ENCODE assay signal across 8 cellular contexts in the genomic region with DNA sequence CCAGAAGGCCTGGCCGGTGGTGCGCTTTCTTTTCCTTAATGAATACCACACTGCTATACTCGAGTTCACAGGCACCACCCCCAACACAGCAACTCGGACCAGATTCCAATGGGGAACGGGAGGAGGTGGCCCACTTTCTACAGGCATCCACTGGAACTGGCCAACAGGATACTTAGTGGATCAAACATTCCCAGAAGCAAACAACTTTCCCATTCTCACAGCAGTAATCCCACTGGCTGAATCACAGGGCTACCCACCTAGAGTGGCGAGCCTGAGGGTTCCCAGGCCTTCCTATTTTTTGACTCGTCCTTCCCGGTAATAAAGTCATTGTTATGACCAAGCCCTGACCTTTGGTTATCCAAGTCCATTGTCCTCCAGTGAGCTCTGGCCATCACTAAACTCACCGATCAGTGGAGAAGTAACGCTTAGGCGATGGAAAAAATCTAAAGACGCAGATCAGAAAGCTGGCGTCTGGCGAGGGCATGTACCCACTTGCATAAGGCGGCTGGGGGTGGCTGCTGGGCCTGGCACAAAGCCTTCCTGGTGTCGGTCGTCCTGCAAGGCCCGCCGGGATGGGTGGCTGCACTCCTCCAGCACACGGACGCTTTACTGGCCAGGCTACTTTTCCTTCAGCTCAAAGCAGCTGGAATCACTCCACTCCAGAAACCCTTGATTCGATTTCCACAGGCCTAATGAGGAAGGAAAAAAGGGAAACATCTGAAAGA. TPM values are rescaled to one million over a fixed set of nuclear protein-coding genes. Genes with fewer than 3 reads are reported as not detected.
DNase-seq lines count a peak whose midpoint lies in the region; ATAC-seq, FAIRE-seq and TF ChIP-seq lines count a peak whose summit lies in the region.

No MANE protein-coding gene starts in this region.

- H3K4me1 Mint-ChIP-seq in CD4-positive, CD25-positive, alpha-beta regulatory T cell, result peaks cover 23 to 58% (median 33%) of the 10 kb centered on the region in 4 donors
- H3K4me1 Mint-ChIP-seq in naive B cell, result peaks cover 5 to 15% (median 10%) of the 10 kb centered on the region in 3 donors

- peak; percentile 71 for FAIRE-seq in endothelial cell of umbilical vein (lab: Jason Lieb, UNC)

- no peaks in the 10 kb centered on the region for H3K9me1 ChIP-seq in endothelial cell of umbilical vein (replicated peaks; ENCODE audit: control insufficient read depth, extremely low read depth, insufficient read depth, low read length)

- no peaks in the 10 kb centered on the region for H3K9me3 Mint-ChIP-seq in CD4-positive, CD25-positive, alpha-beta regulatory T cell
- H3K9me3 Mint-ChIP-seq in naive B cell, result no peaks in the 10 kb centered on the region

- no peak for TF ChIP-seq POLR2A in endothelial cell of umbilical vein (IDR thresholded peaks at IDR 0.05; ENCODE audit: low read depth, low read length)

- H3K9ac ChIP-seq in endothelial cell of umbilical vein (replicated peaks; ENCODE audit: extremely low read depth, insufficient read depth, low read length), result peak overlapping the region; percentile 98

- TF ChIP-seq CTCF in Panc1 (IDR thresholded peaks at IDR 0.05) (no peak), endothelial cell of umbilical vein (IDR thresholded peaks at IDR 0.05; ENCODE audit: extremely low read depth in 1 of 2, insufficient read depth in 1 of 2, low read depth in 1 of 2, low read length in 2 of 2) (no peak)

- no peaks in the 10 kb centered on the region for H3K27me3 ChIP-seq in CD4-positive, CD25-positive, alpha-beta regulatory T cell (ENCODE audit: control insufficient read depth, insufficient read depth, low read length)
- H3K27me3 ChIP-seq in Panc1 (ENCODE audit: control insufficient read depth, insufficient read depth, low read length), result no peaks in the 10 kb centered on the region
- H3K27me3 ChIP-seq in endothelial cell of umbilical vein (ENCODE audit: control insufficient read depth in 2 of 2, insufficient read depth in 2 of 2, low read length in 2 of 2), result no peaks in the 10 kb centered on the region

- peak overlapping the region; percentile 90 to 96 (median 93) for H3K4me3 Mint-ChIP-seq in CD4-positive, CD25-positive, alpha-beta regulatory T cell
- peak overlapping the region; percentile 85 to 94 (median 90) for H3K4me3 Mint-ChIP-seq in naive B cell

- DNase-seq in CD4-positive, CD25-positive, alpha-beta regulatory T cell, result no peak
- no peak for DNase-seq in Panc1 (ENCODE audit: low read depth, low spot score)
- peak; percentile 80 for DNase-seq in endothelial cell of umbilical vein (ENCODE audit: low read depth, low spot score)
- no peak for DNase-seq in naive B cell
- DNase-seq in hippocampal formation (lab: John Stamatoyannopoulos, UW), result no peak
- no peak for DNase-seq in germinal center (ENCODE audit: low spot score)

- no peaks in the 10 kb centered on the region for H3K27me3 Mint-ChIP-seq in CD4-positive, CD25-positive, alpha-beta regulatory T cell
- no peaks in the 10 kb centered on the region for H3K27me3 Mint-ChIP-seq in naive B cell

- no peak for ATAC-seq in CD4-positive, CD25-positive, alpha-beta regulatory T cell (ENCODE audit: low read depth in 2 of 2)
- ATAC-seq in Panc1 (no peak), naive B cell (ENCODE audit: low read depth in 2 of 2) (no peak), HG03135 (IDR thresholded peaks at IDR 0.05; ENCODE audit: unreplicated experiment) (no peak), GM18868 (IDR thresholded peaks at IDR 0.05; ENCODE audit: unreplicated experiment) (no peak)

- intact Hi-C loops in Panc1 (cut with micrococcal nuclease; ENCODE audit: unreplicated experiment) (no loop called here), endothelial cell of umbilical vein (cut with micrococcal nuclease) (loop anchor here (2.0 kb wide), 1 partner anchor 73 kb away; the partner anchor contains the start of gene ARL6IP5)

- dilution Hi-C loops in endothelial cell of umbilical vein (cut with MboI; ENCODE audit: extremely low pct_ligation_motif_present, low sequenced_read_pairs), result no loop called here

- CTCF ChIA-PET in Panc1 (lab: Charles Lee) (no interaction called here), endothelial cell of umbilical vein (lab: Charles Lee) (interaction anchor here (1.9 to 2.7 kb wide), 2 partner anchors 10 to 19 kb away, joined by 5 to 14 read pairs; no protein-coding TSS in a partner anchor)

- peak overlapping the region; percentile 79 for H3K27ac ChIP-seq in CD4-positive, CD25-positive, alpha-beta regulatory T cell (ENCODE audit: insufficient read depth, low read length, poor library complexity, severe bottlenecking)
- peak overlapping the region; percentile 86 for H3K27ac ChIP-seq in Panc1 (ENCODE audit: low read length)
- peak overlapping the region; percentile 97 for H3K27ac ChIP-seq in endothelial cell of umbilical vein (ENCODE audit: insufficient read depth, low read depth, low read length)

- no TSS peak for BruUV-seq in Panc1 (replicated peaks; lab: Mats Ljungman, UMichigan)
- BruUV-seq in endothelial cell of umbilical vein (replicated peaks; lab: Mats Ljungman, UMichigan), result TSS peak; percentile 28

- peaks cover 3% of the 10 kb centered on the region for H3K36me3 Mint-ChIP-seq in CD4-positive, CD25-positive, alpha-beta regulatory T cell
- no peaks in the 10 kb centered on the region for H3K36me3 Mint-ChIP-seq in naive B cell

- no peaks in the 10 kb centered on the region for H4K20me1 ChIP-seq in endothelial cell of umbilical vein (replicated peaks; ENCODE audit: control insufficient read depth, extremely low read depth, insufficient read depth, low read length)

- peak overlapping the region; percentile 92 for H3K4me2 ChIP-seq in endothelial cell of umbilical vein (ENCODE audit: insufficient read depth, low read length)

- H2AFZ ChIP-seq in endothelial cell of umbilical vein (ENCODE audit: low read depth, low read length), result peak overlapping the region; percentile 14

- H3K4me3 ChIP-seq in CD4-positive, CD25-positive, alpha-beta regulatory T cell (ENCODE audit: low read depth, low read length), result peak overlapping the region; percentile 73
- H3K4me3 ChIP-seq in Panc1 (ENCODE audit: low read depth in 2 of 2, low read length in 2 of 2), result peak overlapping the region; percentile 64 to 65
- peak overlapping the region; percentile 56 to 80 (median 76) for H3K4me3 ChIP-seq in endothelial cell of umbilical vein (replicated peaks in 1 of 3; ENCODE audit: insufficient read depth in 1 of 3, low read depth in 1 of 3, low read length in 3 of 3)

- POLR2A ChIA-PET in Panc1 (lab: Charles Lee), result no interaction called here
- POLR2A ChIA-PET in endothelial cell of umbilical vein (lab: Charles Lee), result interaction anchor here (0.5 to 1.9 kb wide), 2 partner anchors 20 to 85 kb away, joined by 3 to 8 read pairs; no protein-coding TSS in a partner anchor

- peaks cover 12% of the 10 kb centered on the region for H3K79me2 ChIP-seq in endothelial cell of umbilical vein (ENCODE audit: control insufficient read depth, insufficient read depth, low read length)

- in situ Hi-C loops in Panc1 (cut with HindIII; ENCODE audit: low pct_unique_long_range_greater_than_20kb, low sequenced_read_pairs), result no loop called here

- peak overlapping the region; percentile 79 to 89 (median 85) for H3K27ac Mint-ChIP-seq in CD4-positive, CD25-positive, alpha-beta regulatory T cell
- peak overlapping the region in 5 of 6 donors; percentile 30 to 90 (median 84) for H3K27ac Mint-ChIP-seq in naive B cell

- peaks cover 21% of the 10 kb centered on the region for H3K4me1 ChIP-seq in CD4-positive, CD25-positive, alpha-beta regulatory T cell (ENCODE audit: control insufficient read depth, insufficient read depth, low read length, poor library complexity, severe bottlenecking)
- H3K4me1 ChIP-seq in Panc1 (ENCODE audit: control insufficient read depth, insufficient read depth, low read length), result peaks cover 4% of the 10 kb centered on the region; the same call in 1 of the 2 replicates
- H3K4me1 ChIP-seq in endothelial cell of umbilical vein (ENCODE audit: control insufficient read depth, extremely low read depth, insufficient read depth, low read length), result peaks cover 52% of the 10 kb centered on the region

- peaks cover 14% of the 10 kb centered on the region for H3K36me3 ChIP-seq in CD4-positive, CD25-positive, alpha-beta regulatory T cell (ENCODE audit: control insufficient read depth, insufficient read depth, low read length)
- H3K36me3 ChIP-seq in Panc1 (ENCODE audit: control insufficient read depth, insufficient read depth, low read length), result peaks cover 9% of the 10 kb centered on the region
- H3K36me3 ChIP-seq in endothelial cell of umbilical vein (ENCODE audit: control insufficient read depth in 2 of 2, extremely low read depth in 1 of 2, insufficient read depth in 2 of 2, low read length in 2 of 2), result peaks cover 2 to 5% of the 10 kb centered on the region in 2 experiments

- no peaks in the 10 kb centered on the region for H3K9me3 ChIP-seq in CD4-positive, CD25-positive, alpha-beta regulatory T cell (ENCODE audit: control insufficient read depth in 2 of 2, low read length in 2 of 2)
- H3K9me3 ChIP-seq in Panc1 (ENCODE audit: control insufficient read depth, insufficient read depth, low read depth, low read length) (no peaks in the 10 kb centered on the region), endothelial cell of umbilical vein (replicated peaks; ENCODE audit: control insufficient read depth, insufficient read depth, low read length) (no peaks in the 10 kb centered on the region)

RNA-seq across cellular contexts. Expression of gene EOGT, which starts 1.2 kb away (rescaled TPM):
- 25.7 TPM for total RNA-seq in CD4-positive, CD25-positive, alpha-beta regulatory T cell
- 10 to 100 TPM; 15.8 to 23.0 (median 18.7) TPM for polyA plus RNA-seq in CD4-positive, CD25-positive, alpha-beta regulatory T cell
- total RNA-seq in Panc1 (2021; ENCODE audit: unreplicated experiment) (29.1 TPM), endothelial cell of umbilical vein (99.4 and 103 TPM in 2 replicates)
- polyA plus RNA-seq in Panc1 (2012; ENCODE audit: insufficient read length), result 11.6 TPM
- polyA plus RNA-seq in endothelial cell of umbilical vein (31.4 and 35.6 TPM in 2 replicates), naive B cell (ENCODE audit: low read depth in 6 of 6) (1 to 10 TPM in 5 of 6 donors, not detected in 1; 2.0 to 3.2 (median 2.3) TPM)
- polyA plus RNA-seq in endothelial cell of umbilical vein (2011; cell fraction: cytosol; rRNA removed), result 34.3 and 35.6 TPM in 2 replicates
- polyA plus RNA-seq in endothelial cell of umbilical vein (2011; cell fraction: nucleus; rRNA removed), result 65.5 and 78.1 TPM in 2 replicates
- 62.0 and 80.8 TPM in 2 replicates for polyA plus RNA-seq in endothelial cell of umbilical vein (2012)
- 98.8 and 103 TPM in 2 replicates for polyA minus RNA-seq in endothelial cell of umbilical vein
- 5.0 TPM for polyA minus RNA-seq in endothelial cell of umbilical vein (2011; cell fraction: cytosol; rRNA and poly(A)+ RNA removed)
- polyA minus RNA-seq in endothelial cell of umbilical vein (2011; cell fraction: nucleus; rRNA and poly(A)+ RNA removed), result 163 and 168 TPM in 2 replicates

RNA-seq across cellular contexts. Expression of gene TMF1, which starts 39.9 kb away (rescaled TPM):
- total RNA-seq in CD4-positive, CD25-positive, alpha-beta regulatory T cell, result 71.3 TPM
- polyA plus RNA-seq in CD4-positive, CD25-positive, alpha-beta regulatory T cell, result 10 to 100 TPM; 32.9 to 43.5 (median 35.2) TPM
- 18.7 TPM for total RNA-seq in Panc1 (2021; ENCODE audit: unreplicated experiment)
- 8.0 TPM for polyA plus RNA-seq in Panc1 (2012; ENCODE audit: insufficient read length)
- 32.3 and 32.7 TPM in 2 replicates for total RNA-seq in endothelial cell of umbilical vein
- polyA plus RNA-seq in endothelial cell of umbilical vein, result 2.5 and 3.7 TPM in 2 replicates
- polyA plus RNA-seq in endothelial cell of umbilical vein (2011; cell fraction: cytosol; rRNA removed), result 6.2 and 12.1 TPM in 2 replicates
- polyA plus RNA-seq in endothelial cell of umbilical vein (2011; cell fraction: nucleus; rRNA removed), result 14.6 and 15.1 TPM in 2 replicates
- 19.0 and 22.9 TPM in 2 replicates for polyA plus RNA-seq in endothelial cell of umbilical vein (2012)
- polyA minus RNA-seq in endothelial cell of umbilical vein, result 30.1 and 43.0 TPM in 2 replicates
- polyA minus RNA-seq in endothelial cell of umbilical vein (2011; cell fraction: cytosol; rRNA and poly(A)+ RNA removed), result 11.9 TPM
- polyA minus RNA-seq in endothelial cell of umbilical vein (2011; cell fraction: nucleus; rRNA and poly(A)+ RNA removed), result 31.1 and 41.4 TPM in 2 replicates
- 10 to 100 TPM; 26.1 to 65.0 (median 54.4) TPM for polyA plus RNA-seq in naive B cell (ENCODE audit: low read depth in 6 of 6)
